ENCODE assay signal across 8 cellular contexts in genomic region chr5:42057254-42057690, GRCh38.
DNase-seq lines count a peak whose midpoint lies in the region; ATAC-seq and TF ChIP-seq lines count a peak whose summit lies in the region.

No MANE protein-coding gene starts in this region.

- H3K27me3 Mint-ChIP-seq in activated T-helper 2 cell treated with anti-CD3 and anti-CD28 coated beads, Interferon-gamma antibody, Interleukin-2, Interleukin-4, amounts not matched to agents 10 μg/mL and 5 μg/mL and 100 μg/mL, durations not matched to agents 14 hours and 24 hours and 36 hours (ENCODE audit: low read depth): peaks cover 9% of the 10 kb centered on the region
- H3K27me3 Mint-ChIP-seq in glutamatergic neuron (ENCODE audit: unreplicated experiment): no peaks in the 10 kb centered on the region

- H3K79me2 ChIP-seq in DOHH2 (ENCODE audit: control insufficient read depth, low read length) (no peaks in the 10 kb centered on the region), smooth muscle cell (ENCODE audit: low read depth) (no peaks in the 10 kb centered on the region)

- no peaks in the 10 kb centered on the region for H3K4me1 Mint-ChIP-seq in activated T-helper 2 cell treated with anti-CD3 and anti-CD28 coated beads, Interferon-gamma antibody, Interleukin-2, Interleukin-4, amounts not matched to agents 10 μg/mL and 5 μg/mL and 100 μg/mL, durations not matched to agents 14 hours and 24 hours and 36 hours (ENCODE audit: low read depth)
- H3K4me1 Mint-ChIP-seq in glutamatergic neuron (ENCODE audit: low read depth, unreplicated experiment): no peaks in the 10 kb centered on the region

- H3K27ac Mint-ChIP-seq in activated T-helper 2 cell treated with anti-CD3 and anti-CD28 coated beads, Interferon-gamma antibody, Interleukin-2, Interleukin-4, amounts not matched to agents 10 μg/mL and 5 μg/mL and 100 μg/mL, durations not matched to agents 14 hours and 24 hours and 36 hours: no peak overlapping the region
- no peak overlapping the region for H3K27ac Mint-ChIP-seq in glutamatergic neuron (ENCODE audit: unreplicated experiment)

- no peak overlapping the region for H3K4me3 ChIP-seq in DOHH2 (ENCODE audit: low read length)
- no peak overlapping the region for H3K4me3 ChIP-seq in HL-60 (replicated peaks; ENCODE audit: insufficient read depth, low read length)
- H3K4me3 ChIP-seq in Peyer's patch: no peak overlapping the region
- no peak overlapping the region for H3K4me3 ChIP-seq in smooth muscle cell

- no peaks in the 10 kb centered on the region for H3K9me3 ChIP-seq in DOHH2 (ENCODE audit: control insufficient read depth, insufficient read depth, low read length)
- no peaks in the 10 kb centered on the region for H3K9me3 ChIP-seq in Peyer's patch
- no peaks in the 10 kb centered on the region for H3K9me3 ChIP-seq in smooth muscle cell (replicated peaks; ENCODE audit: low read depth)

- H3K36me3 Mint-ChIP-seq in activated T-helper 2 cell treated with anti-CD3 and anti-CD28 coated beads, Interferon-gamma antibody, Interleukin-2, Interleukin-4, amounts not matched to agents 10 μg/mL and 5 μg/mL and 100 μg/mL, durations not matched to agents 14 hours and 24 hours and 36 hours (ENCODE audit: low read depth): no peaks in the 10 kb centered on the region
- no peaks in the 10 kb centered on the region for H3K36me3 Mint-ChIP-seq in glutamatergic neuron (ENCODE audit: unreplicated experiment)

- H3K4me1 ChIP-seq in DOHH2 (ENCODE audit: control insufficient read depth, low read length) (no peaks in the 10 kb centered on the region), Peyer's patch (no peaks in the 10 kb centered on the region), smooth muscle cell (ENCODE audit: low read depth) (no peaks in the 10 kb centered on the region)

- H3K27me3 ChIP-seq in DOHH2 (ENCODE audit: control insufficient read depth, low read length) (no peaks in the 10 kb centered on the region), HL-60 (ENCODE audit: insufficient read depth, poor library complexity, severe bottlenecking) (no peaks in the 10 kb centered on the region), Peyer's patch (no peaks in the 10 kb centered on the region), smooth muscle cell (ENCODE audit: low read depth) (peaks cover 3% of the 10 kb centered on the region)

- no peak overlapping the region for H3K4me3 Mint-ChIP-seq in activated T-helper 2 cell treated with anti-CD3 and anti-CD28 coated beads, Interferon-gamma antibody, Interleukin-2, Interleukin-4, amounts not matched to agents 10 μg/mL and 5 μg/mL and 100 μg/mL, durations not matched to agents 14 hours and 24 hours and 36 hours (ENCODE audit: low read depth)
- H3K4me3 Mint-ChIP-seq in glutamatergic neuron (ENCODE audit: unreplicated experiment): no peak overlapping the region

- WGBS in smooth muscle cell (ENCODE audit: low lambda C conversion rate): 23% methylated on average over 5 of the region's 5 CpGs

- peak; percentile 84 for TF ChIP-seq CTCF in DOHH2 (IDR thresholded peaks at IDR 0.05; ENCODE audit: low read depth, low read length, poor library complexity, severe bottlenecking)
- peak; percentile 66 for TF ChIP-seq CTCF in HL-60 (IDR thresholded peaks at IDR 0.05; ENCODE audit: insufficient read depth, low read length)
- TF ChIP-seq CTCF in Peyer's patch (IDR thresholded peaks at IDR 0.05): peak; percentile 48 to 64 (median 52)
- peak; percentile 79 for TF ChIP-seq CTCF in glutamatergic neuron (IDR thresholded peaks at IDR 0.05; ENCODE audit: partially characterized antibody, unreplicated experiment)
- TF ChIP-seq CTCF in smooth muscle cell (IDR thresholded peaks at IDR 0.05; ENCODE audit: borderline replicate concordance, insufficient read depth, poor library complexity, severe bottlenecking): peak; percentile 71

- H4K20me1 ChIP-seq in DOHH2 (ENCODE audit: control insufficient read depth, insufficient read depth, low read depth, low read length) (no peaks in the 10 kb centered on the region), smooth muscle cell (ENCODE audit: low read depth) (no peaks in the 10 kb centered on the region)

- H3K9me3 Mint-ChIP-seq in activated T-helper 2 cell treated with anti-CD3 and anti-CD28 coated beads, Interferon-gamma antibody, Interleukin-2, Interleukin-4, amounts not matched to agents 10 μg/mL and 5 μg/mL and 100 μg/mL, durations not matched to agents 14 hours and 24 hours and 36 hours: no peaks in the 10 kb centered on the region
- H3K9me3 Mint-ChIP-seq in glutamatergic neuron (ENCODE audit: unreplicated experiment): no peaks in the 10 kb centered on the region

- H3F3A ChIP-seq in DOHH2 (ENCODE audit: control insufficient read depth, insufficient read depth): no peaks in the 10 kb centered on the region
- no peaks in the 10 kb centered on the region for H3F3A ChIP-seq in smooth muscle cell (ENCODE audit: low read depth)

- peak; percentile 6 to 43 for DNase-seq in HL-60 (ENCODE audit: low read depth in 1 of 2, low spot score in 1 of 2)
- DNase-seq in Peyer's patch: peak; percentile 39 to 71 (median 44)
- DNase-seq in activated T-helper 2 cell treated with anti-CD3 and anti-CD28 coated beads, Interferon-gamma antibody, Interleukin-2, Interleukin-4, amounts not matched to agents 10 μg/mL and 5 μg/mL and 100 μg/mL, durations not matched to agents 14 hours and 24 hours and 36 hours (ENCODE audit: low spot score): peak; percentile 30
- DNase-seq in glutamatergic neuron: peak; percentile 63
- DNase-seq in smooth muscle cell (lab: John Stamatoyannopoulos, UW; ENCODE audit: unreplicated experiment): no peak
- DNase-seq in amniotic stem cell (lab: John Stamatoyannopoulos, UW): no peak

- intact Hi-C loops in activated T-helper 2 cell treated with anti-CD3 and anti-CD28 coated beads, Interferon-gamma antibody, Interleukin-2, Interleukin-4, amounts not matched to agents 10 μg/mL and 5 μg/mL and 100 μg/mL, durations not matched to agents 14 hours and 24 hours and 36 hours (cut with micrococcal nuclease): loop anchor here (1.0 to 10.0 kb wide), 2 partner anchors 201 to 352 kb away; no protein-coding TSS in a partner anchor

- peak; percentile 94 for ATAC-seq in GM21423 (IDR thresholded peaks at IDR 0.05; ENCODE audit: unreplicated experiment)

- H3K4me2 ChIP-seq in DOHH2 (ENCODE audit: low read length) (no peak overlapping the region), smooth muscle cell (no peak overlapping the region)

- no peak for TF ChIP-seq POLR2A in Peyer's patch (IDR thresholded peaks at IDR 0.05)

- no peak overlapping the region for H2AFZ ChIP-seq in smooth muscle cell (ENCODE audit: low read depth)

- H3K36me3 ChIP-seq in DOHH2 (ENCODE audit: control insufficient read depth, low read length) (no peaks in the 10 kb centered on the region), Peyer's patch (no peaks in the 10 kb centered on the region), smooth muscle cell (ENCODE audit: low read depth) (no peaks in the 10 kb centered on the region)

- H3K9me2 ChIP-seq in DOHH2 (replicated peaks; ENCODE audit: control insufficient read depth, low read length): no peaks in the 10 kb centered on the region

- no peak overlapping the region for H3K9ac ChIP-seq in smooth muscle cell (ENCODE audit: low read depth)

- H3K27ac ChIP-seq in DOHH2 (ENCODE audit: low read depth, low read length) (no peak overlapping the region), HL-60 (replicated peaks) (no peak overlapping the region), Peyer's patch (no peak overlapping the region), smooth muscle cell (ENCODE audit: low read depth) (no peak overlapping the region)

Comparison
In these comparisons a context has a peak if more than half of its experiments do, and no peak if none do; other contexts are left out.
1. DNase-seq: peak in HL-60 (2 of 2), Peyer's patch (3 of 3), activated T-helper 2 cell treated with anti-CD3 and anti-CD28 coated beads, Interferon-gamma antibody, Interleukin-2, Interleukin-4, amounts not matched to agents 10 μg/mL and 5 μg/mL and 100 μg/mL, durations not matched to agents 14 hours and 24 hours and 36 hours (single experiment) and glutamatergic neuron (single experiment); none in smooth muscle cell (single experiment) and amniotic stem cell (single experiment).
2. Peak in every context shown above with its lines, with median percentiles within 50 percentile points of each other: CTCF ChIP-seq.